ENCODE assay signal across 8 cellular contexts in genomic region chr21:42309753-42310213, GRCh38. TPM values are rescaled to one million over a fixed set of nuclear protein-coding genes. Genes with fewer than 3 reads are reported as not detected.
DNase-seq lines count a peak whose midpoint lies in the region; TF ChIP-seq lines count a peak whose summit lies in the region.

No MANE protein-coding gene starts in this region.

- H3K9me3 Mint-ChIP-seq in CD8-positive, alpha-beta memory T cell = no peaks in the 10 kb centered on the region

- no peaks in the 10 kb centered on the region for H3K36me3 Mint-ChIP-seq in CD8-positive, alpha-beta memory T cell

- H3K4me1 Mint-ChIP-seq in CD8-positive, alpha-beta memory T cell = peaks cover 0 to 7% (median 3%) of the 10 kb centered on the region in 3 donors

- H3K27ac ChIP-seq in CD8-positive, alpha-beta memory T cell (ENCODE audit: low read depth, low read length) = no peak overlapping the region
- H3K27ac ChIP-seq in RWPE1 (no peak overlapping the region), cardiac muscle cell (no peak overlapping the region)

- H3K9me3 ChIP-seq in CD8-positive, alpha-beta memory T cell (ENCODE audit: low read length) = no peaks in the 10 kb centered on the region
- no peaks in the 10 kb centered on the region for H3K9me3 ChIP-seq in cardiac muscle cell (ENCODE audit: low read depth)

- peaks cover 5% of the 10 kb centered on the region for H3K4me1 ChIP-seq in CD8-positive, alpha-beta memory T cell (ENCODE audit: insufficient read depth, low read length)
- H3K4me1 ChIP-seq in cardiac muscle cell (ENCODE audit: low read depth) = no peaks in the 10 kb centered on the region

- peak overlapping the region in 1 of 8 donors; percentile 54 for H3K27ac Mint-ChIP-seq in CD8-positive, alpha-beta memory T cell

- DNase-seq in CD8-positive, alpha-beta memory T cell = peak; percentile 45 to 77 (median 55)
- peak; percentile 85 for DNase-seq in HuH-7 (ENCODE audit: low spot score)
- DNase-seq in RWPE1 (ENCODE audit: low spot score) = peak; percentile 52
- DNase-seq in activated naive CD4-positive, alpha-beta T cell (lab: John Stamatoyannopoulos, UW) = peak; percentile 30 to 72 (median 70)
- peak; percentile 33 to 74 for DNase-seq in cardiac muscle cell (ENCODE audit: low read depth in 1 of 2, low spot score in 1 of 2)
- peak; percentile 26 for DNase-seq in pons (ENCODE audit: low spot score)
- DNase-seq in epidermal melanocyte (ENCODE audit: insufficient read length, low spot score) = no peak
- no peak for DNase-seq in NCI-H2171 (lab: John Stamatoyannopoulos, UW)

- no peaks in the 10 kb centered on the region for H3K27me3 ChIP-seq in CD8-positive, alpha-beta memory T cell (ENCODE audit: insufficient read depth, low read length, poor library complexity, severe bottlenecking)
- no peaks in the 10 kb centered on the region for H3K27me3 ChIP-seq in cardiac muscle cell

- H3K27me3 Mint-ChIP-seq in CD8-positive, alpha-beta memory T cell = peaks cover 11 to 22% of the 10 kb centered on the region in 2 donors

- no peaks in the 10 kb centered on the region for H3K36me3 ChIP-seq in CD8-positive, alpha-beta memory T cell (ENCODE audit: insufficient read depth, low read length)
- no peaks in the 10 kb centered on the region for H3K36me3 ChIP-seq in cardiac muscle cell

- POLR2A ChIA-PET in CD8-positive, alpha-beta memory T cell (lab: Charles Lee) = no interaction called here
- POLR2A ChIA-PET in RWPE1 (lab: Yijun Ruan, JAX; ENCODE audit: low non-redundant PET) = no interaction called here

- H3K4me3 Mint-ChIP-seq in CD8-positive, alpha-beta memory T cell = no peak overlapping the region

- TF ChIP-seq CTCF in RWPE1 (conservative IDR thresholded peaks at IDR 0.05; ENCODE audit: low read depth) (peak; percentile 68), cardiac muscle cell (IDR thresholded peaks at IDR 0.05; ENCODE audit: low read depth, low read length) (peak; percentile 77)

- CTCF ChIA-PET in CD8-positive, alpha-beta memory T cell (lab: Charles Lee) = interaction anchor here (1.0 to 1.8 kb wide), 6 partner anchors 8 to 508 kb away, joined by 3 to 7 read pairs (median 4); partner anchors contain the start of gene UBASH3A
- CTCF ChIA-PET in RWPE1 (lab: Yijun Ruan, JAX) = interaction anchor here (0.5 to 2.2 kb wide), 21 partner anchors 11 to 660 kb away, joined by 3 to 8 read pairs (median 3); no protein-coding TSS in a partner anchor

- H3K4me3 ChIP-seq in CD8-positive, alpha-beta memory T cell (ENCODE audit: low read length) = no peak overlapping the region
- H3K4me3 ChIP-seq in cardiac muscle cell = no peak overlapping the region

RNA-seq across cellular contexts. Expression of gene TFF3, which starts 5.4 kb away (rescaled TPM):
- total RNA-seq in CD8-positive, alpha-beta memory T cell = not detected
- polyA plus RNA-seq in CD8-positive, alpha-beta memory T cell = not detected
- total RNA-seq in cardiac muscle cell = not detected in 2 replicates
- 0.38 TPM in 1 of 2 replicates, not detected in the other for polyA plus RNA-seq in cardiac muscle cell

RNA-seq across cellular contexts. Expression of gene TFF2, which starts 41.0 kb away (rescaled TPM):
- not detected for total RNA-seq in CD8-positive, alpha-beta memory T cell
- not detected for polyA plus RNA-seq in CD8-positive, alpha-beta memory T cell
- not detected in 2 replicates for total RNA-seq in cardiac muscle cell
- not detected in 2 replicates for polyA plus RNA-seq in cardiac muscle cell

RNA-seq across cellular contexts. Expression of gene TFF1, which starts 56.6 kb away (rescaled TPM):
- not detected for total RNA-seq in CD8-positive, alpha-beta memory T cell
- not detected for polyA plus RNA-seq in CD8-positive, alpha-beta memory T cell
- total RNA-seq in cardiac muscle cell = not detected in 2 replicates
- polyA plus RNA-seq in cardiac muscle cell = not detected in 2 replicates

Comparison
In these comparisons a context has a peak if more than half of its experiments do, and no peak if none do; other contexts are left out.
1. DNase-seq: peak in CD8-positive, alpha-beta memory T cell (5 of 5), HuH-7 (single experiment), RWPE1 (single experiment), activated naive CD4-positive, alpha-beta T cell (4 of 4), cardiac muscle cell (2 of 2) and pons (single experiment); none in epidermal melanocyte (single experiment) and NCI-H2171 (single experiment).